15 cellular contexts compared by ENCODE assay signal in genomic region chr10:119450606-119451304, GRCh38.
A peak's percentile ranks its signal among the peaks of the same experiment; 100 is the strongest.
DNase-seq lines count a peak whose midpoint lies in the region; ATAC-seq and TF ChIP-seq lines count a peak whose summit lies in the region.
"Had no signal": no experiment of that assay in that cellular context is flagged by ENCODE, and none has a peak within 500 bp of the region (broad histone marks: within the 10 kb centered on the region; RNA-seq: fewer than 3 reads in every experiment).

No MANE protein-coding gene starts in this region.

- H2AFZ ChIP-seq in PC-3 (ENCODE audit: low read length), result no peak overlapping the region
- H2AFZ ChIP-seq in hepatocyte, result no peak overlapping the region

- no peaks in the 10 kb centered on the region for H3K9me2 ChIP-seq in PC-3 (replicated peaks; ENCODE audit: low read length)
- H3K9me2 ChIP-seq in hepatocyte (replicated peaks; ENCODE audit: insufficient read depth), result no peaks in the 10 kb centered on the region

- peak overlapping the region; percentile 33; the same call in 1 of the 2 replicates for H3K9ac ChIP-seq in PC-3 (ENCODE audit: low read length)
- H3K9ac ChIP-seq in colonic mucosa (ENCODE audit: low read depth in 2 of 2, low read length in 2 of 2), result no peak overlapping the region
- H3K9ac ChIP-seq: KMS-11 had no signal

- peaks cover 9% of the 10 kb centered on the region for H3K4me1 Mint-ChIP-seq in stimulated activated effector memory CD8-positive, alpha-beta T cell treated with anti-CD3 and anti-CD28 coated beads, Interleukin-12 subunit alpha, Interleukin-12 subunit beta, amount 100 ng/mL, for 72 hours

- CTCF ChIA-PET in PC-3 (lab: Charles Lee), result interaction anchor here (1.3 kb wide), 1 partner anchor 39 kb away, joined by 3 read pairs; no protein-coding TSS in a partner anchor

- no peaks in the 10 kb centered on the region for H3K9me3 Mint-ChIP-seq in stimulated activated effector memory CD8-positive, alpha-beta T cell treated with anti-CD3 and anti-CD28 coated beads, Interleukin-12 subunit alpha, Interleukin-12 subunit beta, amount 100 ng/mL, for 72 hours
- H3K9me3 Mint-ChIP-seq: activated naive CD4-positive, alpha-beta T cell treated with anti-CD3 and anti-CD28 coated beads, Interleukin-2, amount 50 U/mL, for 24 hours had no signal

- POLR2A ChIA-PET in PC-3 (lab: Charles Lee; ENCODE audit: unreplicated experiment), result no interaction called here

- H3K27ac ChIP-seq in PC-3 (ENCODE audit: low read length), result peak overlapping the region; percentile 75
- H3K27ac ChIP-seq in hepatocyte, result no peak overlapping the region
- no peak overlapping the region for H3K27ac ChIP-seq in colonic mucosa
- H3K27ac ChIP-seq: C4-2B, KMS-11 had no signal

- H3K4me2 ChIP-seq in PC-3 (ENCODE audit: low read length) (peak overlapping the region; percentile 81), hepatocyte (no peak overlapping the region)
- H3K4me2 ChIP-seq: KMS-11 had no signal

- intact Hi-C loops in PC-3 (cut with micrococcal nuclease), result loop anchor here (1.0 to 5.0 kb wide), 3 partner anchors 35 to 244 kb away; partner anchors contain the start of gene RGS10
- intact Hi-C loops in colonic mucosa (cut with DNase I), result no loop called here

- H3K4me1 ChIP-seq in PC-3 (ENCODE audit: insufficient read depth, low read length), result peaks cover 23% of the 10 kb centered on the region
- no peaks in the 10 kb centered on the region for H3K4me1 ChIP-seq in hepatocyte (ENCODE audit: insufficient read depth)
- H3K4me1 ChIP-seq in colonic mucosa, result no peaks in the 10 kb centered on the region

- TF ChIP-seq CTCF in PC-3 (conservative IDR thresholded peaks at IDR 0.05; ENCODE audit: low read depth, low read length), result no peak
- no peak for TF ChIP-seq CTCF in hepatocyte (IDR thresholded peaks at IDR 0.05; ENCODE audit: poor library complexity)
- TF ChIP-seq CTCF in colonic mucosa (IDR thresholded peaks at IDR 0.05), result no peak

- H3K27me3 ChIP-seq in PC-3 (ENCODE audit: low read length) (no peaks in the 10 kb centered on the region), hepatocyte (no peaks in the 10 kb centered on the region), colonic mucosa (no peaks in the 10 kb centered on the region)
- H3K27me3 ChIP-seq: sigmoid colon had no signal

- BruUV-seq in PC-3 (replicated peaks; lab: Mats Ljungman, UMichigan), result no TSS peak

- H3K79me2 ChIP-seq in PC-3 (ENCODE audit: low read length) (no peaks in the 10 kb centered on the region), hepatocyte (no peaks in the 10 kb centered on the region)

- H3K36me3 Mint-ChIP-seq in stimulated activated effector memory CD8-positive, alpha-beta T cell treated with anti-CD3 and anti-CD28 coated beads, Interleukin-12 subunit alpha, Interleukin-12 subunit beta, amount 100 ng/mL, for 72 hours, result no peaks in the 10 kb centered on the region

- DNase-seq in EH (ENCODE audit: low read depth) (peak; percentile 40), PC-3 (peak; percentile 29), fibroblast of peridontal ligament (ENCODE audit: extremely low read depth) (peak; percentile 15), HuH-7 (ENCODE audit: low spot score) (no peak), hepatocyte (ENCODE audit: low spot score) (no peak), colonic mucosa (no peak)
- DNase-seq in stimulated activated effector memory CD8-positive, alpha-beta T cell treated with anti-CD3 and anti-CD28 coated beads, Interleukin-12 subunit alpha, Interleukin-12 subunit beta, amount 100 ng/mL, for 72 hours (ENCODE audit: low spot score in 2 of 2), result no peak
- DNase-seq: activated T-cell treated with anti-CD3 and anti-CD28 coated beads for 4 hours, NCI-H1105, RPMI8226, sigmoid colon had no signal

- no peaks in the 10 kb centered on the region for H3K9me3 ChIP-seq in PC-3 (ENCODE audit: low read length)
- no peaks in the 10 kb centered on the region for H3K9me3 ChIP-seq in hepatocyte (ENCODE audit: low read depth)
- H3K9me3 ChIP-seq in colonic mucosa, result no peaks in the 10 kb centered on the region
- H3K9me3 ChIP-seq: sigmoid colon had no signal

- ATAC-seq in PC-3 (no peak), HG02973 (IDR thresholded peaks at IDR 0.05; ENCODE audit: unreplicated experiment) (no peak)
- no peak for ATAC-seq in stimulated activated effector memory CD8-positive, alpha-beta T cell treated with anti-CD3 and anti-CD28 coated beads, Interleukin-12 subunit alpha, Interleukin-12 subunit beta, amount 100 ng/mL, for 72 hours

- H3K27ac Mint-ChIP-seq in stimulated activated effector memory CD8-positive, alpha-beta T cell treated with anti-CD3 and anti-CD28 coated beads, Interleukin-12 subunit alpha, Interleukin-12 subunit beta, amount 100 ng/mL, for 72 hours, result peak overlapping the region; percentile 56
- H3K27ac Mint-ChIP-seq: activated naive CD4-positive, alpha-beta T cell treated with anti-CD3 and anti-CD28 coated beads, Interleukin-2, amount 50 U/mL, for 24 hours had no signal

- H3K4me3 ChIP-seq in PC-3 (ENCODE audit: low read length) (peak overlapping the region; percentile 44; the same call in 1 of the 2 replicates), hepatocyte (no peak overlapping the region), colonic mucosa (no peak overlapping the region)
- H3K4me3 ChIP-seq: sigmoid colon had no signal

- no peak overlapping the region for H3K4me3 Mint-ChIP-seq in stimulated activated effector memory CD8-positive, alpha-beta T cell treated with anti-CD3 and anti-CD28 coated beads, Interleukin-12 subunit alpha, Interleukin-12 subunit beta, amount 100 ng/mL, for 72 hours
- H3K4me3 Mint-ChIP-seq: activated naive CD4-positive, alpha-beta T cell treated with anti-CD3 and anti-CD28 coated beads, Interleukin-2, amount 50 U/mL, for 24 hours had no signal

- 87% methylated on average over 12 of the region's 16 CpGs for WGBS in hepatocyte (ENCODE audit: low lambda C conversion rate, missing lambda C conversion rate)

- H3F3A ChIP-seq in PC-3 (ENCODE audit: low read length, unreplicated experiment), result no peaks in the 10 kb centered on the region

- H4K20me1 ChIP-seq in PC-3 (ENCODE audit: low read length) (no peaks in the 10 kb centered on the region), hepatocyte (ENCODE audit: insufficient read depth, poor library complexity, severe bottlenecking) (no peaks in the 10 kb centered on the region)

- H3K36me3 ChIP-seq in PC-3 (ENCODE audit: low read depth, low read length) (no peaks in the 10 kb centered on the region), hepatocyte (replicated peaks; ENCODE audit: insufficient read depth, low read depth) (no peaks in the 10 kb centered on the region), colonic mucosa (no peaks in the 10 kb centered on the region)

Comparison
In these comparisons a context has a peak if more than half of its experiments do, and no peak if none do; other contexts are left out.
1. DNase-seq: peak in EH (single experiment), PC-3 (single experiment) and fibroblast of peridontal ligament (single experiment); none in stimulated activated effector memory CD8-positive, alpha-beta T cell treated with anti-CD3 and anti-CD28 coated beads, Interleukin-12 subunit alpha, Interleukin-12 subunit beta, amount 100 ng/mL, for 72 hours (0 of 2), HuH-7 (single experiment), hepatocyte (single experiment) and colonic mucosa (single experiment).